In the genomic region with DNA sequence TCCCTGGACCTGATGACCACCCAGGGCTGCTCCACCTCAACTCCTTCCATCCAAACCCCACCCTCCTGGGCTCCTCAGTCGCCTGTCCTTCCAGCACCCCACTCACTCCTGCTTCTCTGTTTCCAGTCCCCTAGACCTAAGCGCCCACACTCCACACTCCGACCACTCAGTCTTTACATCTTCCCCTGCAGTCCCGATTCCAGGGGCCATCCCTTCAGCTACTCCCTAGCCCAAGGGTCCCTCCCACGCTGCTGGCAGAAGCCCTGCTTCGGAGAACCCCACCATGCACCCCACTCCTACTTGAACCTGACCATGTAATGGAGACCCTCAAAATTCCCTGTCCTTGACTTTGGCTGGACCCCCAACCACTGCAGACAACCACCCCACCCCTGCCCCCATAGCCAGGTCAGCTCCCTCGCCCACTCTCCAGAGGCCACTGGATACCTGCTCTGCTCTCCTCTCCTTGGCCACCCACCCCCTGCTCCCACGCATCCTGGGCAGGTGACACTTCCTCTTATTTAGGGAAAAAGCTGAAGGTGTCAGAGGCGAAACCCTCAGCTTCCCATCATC, we compare ENCODE assay signal across 23 cellular contexts. TPM values are rescaled to one million over a fixed set of nuclear protein-coding genes. Genes with fewer than 3 reads are reported as not detected.
"Had no signal": no experiment of that assay in that cellular context is flagged by ENCODE, and none has a peak within 500 bp of the region (broad histone marks: within the 10 kb centered on the region; RNA-seq: fewer than 3 reads in every experiment).

No MANE protein-coding gene starts in this region.

- H3K27me3 ChIP-seq: MG63, SJSA1 had no signal

- H3K4me3 ChIP-seq: MG63, SJSA1, SK-N-MC had no signal

- H3K9me3 ChIP-seq: MG63, SJSA1 had no signal

- DNase-seq: Karpas-422, KG1, MG63, NCI-H1092 treated with DMSO at 0.1 percent for 48 hours, NCI-H1436, NCI-H187, NCI-H2029, NCI-H2081 treated with DMSO at 0.1 percent for 48 hours, NCI-H2171, NCI-H226, NCI-H446, NCI-H510A, NCI-H524 treated with DMSO at 0.1 percent for 48 hours, NCI-H69, NCI-H774, Right ventricle myocardium superior, RPMI8226, SIG-M5 had no signal

- H3K36me3 ChIP-seq: MG63, SJSA1 had no signal

- H3K27ac ChIP-seq: HL-60, SJSA1, SK-N-MC had no signal

- FAIRE-seq: HTR-8/SVneo, RCC 7860 had no signal

RNA-seq across cellular contexts. Expression of a gene that starts 28.2 kb away (rescaled TPM):
- total RNA-seq: Right ventricle myocardium superior, SJSA1 had no signal
